ENCODE assay signal across 2 cellular contexts in the genomic region with DNA sequence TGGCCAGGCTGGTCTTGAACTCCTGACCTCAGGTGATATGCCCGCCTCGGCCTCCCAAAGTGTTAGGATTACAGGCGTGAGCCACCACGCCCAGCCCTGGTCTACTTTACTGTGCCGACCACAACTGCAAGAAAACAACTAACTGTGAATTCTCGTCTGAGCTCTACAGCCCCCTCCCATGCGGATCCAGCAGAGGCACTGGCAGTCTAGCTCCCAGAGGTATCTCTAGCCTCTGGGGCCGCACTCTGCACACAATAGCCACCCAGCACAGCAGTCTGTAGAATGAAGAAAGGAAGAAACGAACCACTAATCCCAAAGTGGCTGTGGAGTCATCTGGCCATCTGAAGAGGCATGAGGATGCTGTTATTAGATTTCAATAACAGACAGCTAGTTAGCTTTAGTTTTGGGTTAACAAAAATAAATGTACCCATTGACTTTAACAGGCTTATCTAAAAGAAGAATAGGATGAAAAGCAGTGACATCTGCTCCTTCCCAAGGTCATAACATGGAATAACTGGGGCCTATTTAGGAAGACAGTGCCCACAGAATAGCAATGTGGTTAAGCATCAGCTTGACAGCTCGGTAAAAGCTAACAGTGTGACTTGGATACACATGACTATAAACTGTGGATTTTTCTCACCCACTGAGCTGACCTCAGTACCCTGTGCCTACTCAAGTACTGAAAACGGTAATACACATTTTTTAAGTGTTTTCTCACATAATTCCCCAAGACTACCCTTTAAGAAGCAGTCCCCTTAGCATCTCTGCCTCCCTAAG.
A peak's percentile ranks its signal among the peaks of the same experiment; 100 is the strongest.
TF ChIP-seq lines count a peak whose summit lies in the region.

No MANE protein-coding gene starts in this region.

TF ChIP-seq in IMR-90, 13 proteins besides CTCF, POLR2A, EP300 and RAD21:
- TF ChIP-seq RCOR1 (IDR thresholded peaks at IDR 0.05; ENCODE audit: insufficient replicate concordance, low read length) (no peak), BHLHE40 (IDR thresholded peaks at IDR 0.05; ENCODE audit: low read depth, low read length) (peak; percentile 83), FOS (IDR thresholded peaks at IDR 0.05; ENCODE audit: low read depth, low read length) (peak; percentile 88), CEBPB (IDR thresholded peaks at IDR 0.05; ENCODE audit: low read depth, low read length) (0 out of 2 replicates have a peak, but pooled peaks have one; percentile 7), MXI1 (IDR thresholded peaks at IDR 0.05; ENCODE audit: borderline replicate concordance, low read depth, low read length) (peak; percentile 80; the same call in 1 of the 2 replicates)
TF ChIP-seq in IMR-90: peak in this region for 4.

TF ChIP-seq in endothelial cell of umbilical vein, 7 proteins besides CTCF, POLR2A, EP300 and RAD21:
- TF ChIP-seq, protein P1, sequence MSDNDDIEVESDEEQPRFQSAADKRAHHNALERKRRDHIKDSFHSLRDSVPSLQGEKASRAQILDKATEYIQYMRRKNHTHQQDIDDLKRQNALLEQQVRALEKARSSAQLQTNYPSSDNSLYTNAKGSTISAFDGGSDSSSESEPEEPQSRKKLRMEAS (IDR thresholded peaks at IDR 0.05; ENCODE audit: insufficient read depth, insufficient read length): no peak
- TF ChIP-seq EZH2 (IDR thresholded peaks at IDR 0.05; ENCODE audit: borderline replicate concordance, low read depth, low read length, severe bottlenecking) (no peak), GATA2 (IDR thresholded peaks at IDR 0.05; ENCODE audit: insufficient read depth, insufficient read length, low read depth, low read length) (no peak), FOS (IDR thresholded peaks at IDR 0.05; ENCODE audit: borderline replicate concordance, insufficient read depth, low read length) (no peak), JUN (IDR thresholded peaks at IDR 0.05; ENCODE audit: borderline replicate concordance, insufficient read depth, insufficient read length, low read depth) (no peak), MYC (IDR thresholded peaks at IDR 0.05; ENCODE audit: low read depth, low read length) (no peak), POLR2AphosphoS5 (IDR thresholded peaks at IDR 0.05; ENCODE audit: insufficient read depth, low read depth, low read length) (no peak)
